6 cellular contexts compared by ENCODE assay signal in genomic region chr7:99499356-99499712, GRCh38. TPM values are rescaled to one million over a fixed set of nuclear protein-coding genes. Genes with fewer than 3 reads are reported as not detected.
DNase-seq lines count a peak whose midpoint lies in the region; ATAC-seq lines count a peak whose summit lies in the region.

No MANE protein-coding gene starts in this region.

- H3K9me3 ChIP-seq in mononuclear cell (ENCODE audit: low read depth, low read length), result peaks cover 2% of the 10 kb centered on the region

- in situ Hi-C loops in ACHN (cut with HindIII; ENCODE audit: low pct_ligation_motif_present, low pct_unique_long_range_greater_than_20kb, low sequenced_read_pairs), result no loop called here

- intact Hi-C loops in head of caudate nucleus (cut with DNase I), result no loop called here

- peak overlapping the region; percentile 94 for H3K4me3 Mint-ChIP-seq in activated naive CD8-positive, alpha-beta T cell treated with anti-CD3 and anti-CD28 coated beads, Interleukin-2, amount 10 ng/mL, durations not matched to agents 7 days and 5 days

- H3K4me3 ChIP-seq in mononuclear cell (ENCODE audit: low read length), result peak overlapping the region; percentile 98

- peaks cover 37% of the 10 kb centered on the region for H3K4me1 ChIP-seq in mononuclear cell (ENCODE audit: insufficient read depth, low read length)

- POLR2A ChIA-PET in activated naive CD8-positive, alpha-beta T cell treated with anti-CD3 and anti-CD28 coated beads, Interleukin-2, amount 10 ng/mL, durations not matched to agents 7 days and 5 days (lab: Charles Lee), result interaction anchor here (0.5 to 4.5 kb wide), 16 partner anchors 27 to 649 kb away, joined by 3 to 50 read pairs (median 6); partner anchors contain the start of genes ARPC1B, ATP5MF, BUD31 and CPSF4

- H3K27ac Mint-ChIP-seq in activated naive CD8-positive, alpha-beta T cell treated with anti-CD3 and anti-CD28 coated beads, Interleukin-2, amount 10 ng/mL, durations not matched to agents 7 days and 5 days, result peak overlapping the region; percentile 99

- peaks cover 42% of the 10 kb centered on the region for H3K36me3 Mint-ChIP-seq in activated naive CD8-positive, alpha-beta T cell treated with anti-CD3 and anti-CD28 coated beads, Interleukin-2, amount 10 ng/mL, durations not matched to agents 7 days and 5 days

- H3K27me3 ChIP-seq in mononuclear cell (ENCODE audit: insufficient read depth, low read length), result no peaks in the 10 kb centered on the region

- peaks cover 3% of the 10 kb centered on the region for H3K9me3 Mint-ChIP-seq in activated naive CD8-positive, alpha-beta T cell treated with anti-CD3 and anti-CD28 coated beads, Interleukin-2, amount 10 ng/mL, durations not matched to agents 7 days and 5 days

- H3K4me1 Mint-ChIP-seq in activated naive CD8-positive, alpha-beta T cell treated with anti-CD3 and anti-CD28 coated beads, Interleukin-2, amount 10 ng/mL, durations not matched to agents 7 days and 5 days, result peaks cover 18% of the 10 kb centered on the region

- peak; percentile 35 for DNase-seq in ACHN
- no peak for DNase-seq in activated naive CD8-positive, alpha-beta T cell treated with anti-CD3 and anti-CD28 coated beads, Interleukin-2, amount 10 ng/mL, durations not matched to agents 7 days and 5 days
- DNase-seq in head of caudate nucleus, result no peak
- no peak for DNase-seq in NCI-H2196 treated with DMSO at 0.1 percent for 48 hours (lab: John Stamatoyannopoulos, UW; ENCODE audit: unreplicated experiment)

- H3K27me3 Mint-ChIP-seq in activated naive CD8-positive, alpha-beta T cell treated with anti-CD3 and anti-CD28 coated beads, Interleukin-2, amount 10 ng/mL, durations not matched to agents 7 days and 5 days, result no peaks in the 10 kb centered on the region

- ATAC-seq in HG02759 (IDR thresholded peaks at IDR 0.05; ENCODE audit: unreplicated experiment), result peak; percentile 9
- ATAC-seq in activated naive CD8-positive, alpha-beta T cell treated with anti-CD3 and anti-CD28 coated beads, Interleukin-2, amount 10 ng/mL, durations not matched to agents 7 days and 5 days (ENCODE audit: low read depth), result peak; percentile 52

RNA-seq across cellular contexts. Expression of gene ZNF394, which starts 0.7 kb away (rescaled TPM):
- 10 to 100 TPM; 65.1 to 71.2 TPM for total RNA-seq in activated naive CD8-positive, alpha-beta T cell treated with anti-CD3 and anti-CD28 coated beads, Interleukin-2, amount 10 ng/mL, durations not matched to agents 7 days and 5 days
- 198 TPM for total RNA-seq in mononuclear cell

RNA-seq across cellular contexts. Expression of gene ZKSCAN5, which starts 5.1 kb away (rescaled TPM):
- total RNA-seq in activated naive CD8-positive, alpha-beta T cell treated with anti-CD3 and anti-CD28 coated beads, Interleukin-2, amount 10 ng/mL, durations not matched to agents 7 days and 5 days, result 10 to 100 TPM; 12.7 to 13.5 TPM
- total RNA-seq in mononuclear cell, result 6.3 TPM

RNA-seq across cellular contexts. Expression of gene ZNF789, which starts 26.6 kb away (rescaled TPM):
- total RNA-seq in activated naive CD8-positive, alpha-beta T cell treated with anti-CD3 and anti-CD28 coated beads, Interleukin-2, amount 10 ng/mL, durations not matched to agents 7 days and 5 days, result 10 to 100 TPM; 26.0 to 26.4 TPM
- 6.1 TPM for total RNA-seq in mononuclear cell

RNA-seq across cellular contexts. Expression of gene ATP5MF, which starts 33.4 kb away (rescaled TPM):
- total RNA-seq in activated naive CD8-positive, alpha-beta T cell treated with anti-CD3 and anti-CD28 coated beads, Interleukin-2, amount 10 ng/mL, durations not matched to agents 7 days and 5 days, result 100 to 1,000 TPM; 338 to 377 TPM
- total RNA-seq in mononuclear cell, result 130 TPM

RNA-seq across cellular contexts. Expression of gene FAM200A, which starts 52.6 kb away (rescaled TPM):
- total RNA-seq in activated naive CD8-positive, alpha-beta T cell treated with anti-CD3 and anti-CD28 coated beads, Interleukin-2, amount 10 ng/mL, durations not matched to agents 7 days and 5 days, result 1 to 10 TPM; 6.9 to 7.3 TPM
- total RNA-seq in mononuclear cell, result 1.0 TPM
